Comparison of ENCODE assay signal across 8 cellular contexts in genomic region chr18:159037-159652, GRCh38.
A peak's percentile ranks its signal among the peaks of the same experiment; 100 is the strongest.
DNase-seq lines count a peak whose midpoint lies in the region; ATAC-seq lines count a peak whose summit lies in the region.

No MANE protein-coding gene starts in this region.

- peak overlapping the region; percentile 94 for H3K4me3 Mint-ChIP-seq in stimulated activated memory B cell treated with anti-CD40 and anti-IgM and Interleukin-4, amounts not matched to agents 10 μg/mL and 1 μg/mL and 100 μg/mL, for 72 hours

- H3K27me3 ChIP-seq in adipocyte (replicated peaks; ENCODE audit: control insufficient read depth, insufficient read depth, low read length) (no peaks in the 10 kb centered on the region), iPS-18a (ENCODE audit: control insufficient read depth, insufficient read depth, low read length) (peaks cover 13% of the 10 kb centered on the region)

- peaks cover 24% of the 10 kb centered on the region for H3K4me1 ChIP-seq in adipocyte (ENCODE audit: control insufficient read depth, insufficient read depth, low read length)
- H3K4me1 ChIP-seq in iPS-18a (ENCODE audit: control insufficient read depth, low read depth, low read length): peaks cover 4% of the 10 kb centered on the region

- no peaks in the 10 kb centered on the region for H3K36me3 Mint-ChIP-seq in stimulated activated memory B cell treated with anti-CD40 and anti-IgM and Interleukin-4, amounts not matched to agents 10 μg/mL and 1 μg/mL and 100 μg/mL, for 72 hours

- H3K4me1 Mint-ChIP-seq in stimulated activated memory B cell treated with anti-CD40 and anti-IgM and Interleukin-4, amounts not matched to agents 10 μg/mL and 1 μg/mL and 100 μg/mL, for 72 hours: peaks cover 39% of the 10 kb centered on the region

- H3K27me3 Mint-ChIP-seq in stimulated activated memory B cell treated with anti-CD40 and anti-IgM and Interleukin-4, amounts not matched to agents 10 μg/mL and 1 μg/mL and 100 μg/mL, for 72 hours: no peaks in the 10 kb centered on the region

- H3K9me3 Mint-ChIP-seq in stimulated activated memory B cell treated with anti-CD40 and anti-IgM and Interleukin-4, amounts not matched to agents 10 μg/mL and 1 μg/mL and 100 μg/mL, for 72 hours: no peaks in the 10 kb centered on the region

- no peak for ATAC-seq in stimulated activated memory B cell treated with anti-CD40 and anti-IgM and Interleukin-4, amounts not matched to agents 10 μg/mL and 1 μg/mL and 100 μg/mL, for 72 hours
- ATAC-seq in HG02623 (IDR thresholded peaks at IDR 0.05; ENCODE audit: unreplicated experiment) (no peak), GM18520 (IDR thresholded peaks at IDR 0.05; ENCODE audit: unreplicated experiment) (no peak)

- in situ Hi-C loops in KBM-7 (cut with MboI; ENCODE audit: low pct_unique_long_range_greater_than_20kb, low sequenced_read_pairs): no loop called here

- H3K9me3 ChIP-seq in adipocyte (ENCODE audit: control insufficient read depth, low read length): no peaks in the 10 kb centered on the region
- no peaks in the 10 kb centered on the region for H3K9me3 ChIP-seq in iPS-18a (ENCODE audit: control insufficient read depth, low read depth, low read length)

- DNase-seq in NCI-H345 (lab: John Stamatoyannopoulos, UW) (peak; percentile 7), NCI-H345 treated with DMSO at 0.1 percent for 48 hours (lab: John Stamatoyannopoulos, UW; ENCODE audit: unreplicated experiment) (no peak), KBM-7 (peak; percentile 41), adipocyte (ENCODE audit: low read depth) (peak; percentile 33)

- H3K27ac ChIP-seq in iPS-18a (ENCODE audit: low read length): no peak overlapping the region

- H3K36me3 ChIP-seq in adipocyte (ENCODE audit: control insufficient read depth, insufficient read depth, low read length, severe bottlenecking) (peaks cover 10% of the 10 kb centered on the region), iPS-18a (ENCODE audit: control insufficient read depth, low read depth, low read length) (peaks cover 11% of the 10 kb centered on the region)

- H3K27ac Mint-ChIP-seq in stimulated activated memory B cell treated with anti-CD40 and anti-IgM and Interleukin-4, amounts not matched to agents 10 μg/mL and 1 μg/mL and 100 μg/mL, for 72 hours: peak overlapping the region; percentile 90

- H3K9ac ChIP-seq in adipocyte (ENCODE audit: low read length) (peak overlapping the region; percentile 92), iPS-18a (ENCODE audit: low read length) (peak overlapping the region; percentile 64)

- peak overlapping the region; percentile 84 for H3K4me3 ChIP-seq in adipocyte (ENCODE audit: low read length)
- peak overlapping the region; percentile 78 for H3K4me3 ChIP-seq in iPS-18a (ENCODE audit: low read length)
